In the genomic region with DNA sequence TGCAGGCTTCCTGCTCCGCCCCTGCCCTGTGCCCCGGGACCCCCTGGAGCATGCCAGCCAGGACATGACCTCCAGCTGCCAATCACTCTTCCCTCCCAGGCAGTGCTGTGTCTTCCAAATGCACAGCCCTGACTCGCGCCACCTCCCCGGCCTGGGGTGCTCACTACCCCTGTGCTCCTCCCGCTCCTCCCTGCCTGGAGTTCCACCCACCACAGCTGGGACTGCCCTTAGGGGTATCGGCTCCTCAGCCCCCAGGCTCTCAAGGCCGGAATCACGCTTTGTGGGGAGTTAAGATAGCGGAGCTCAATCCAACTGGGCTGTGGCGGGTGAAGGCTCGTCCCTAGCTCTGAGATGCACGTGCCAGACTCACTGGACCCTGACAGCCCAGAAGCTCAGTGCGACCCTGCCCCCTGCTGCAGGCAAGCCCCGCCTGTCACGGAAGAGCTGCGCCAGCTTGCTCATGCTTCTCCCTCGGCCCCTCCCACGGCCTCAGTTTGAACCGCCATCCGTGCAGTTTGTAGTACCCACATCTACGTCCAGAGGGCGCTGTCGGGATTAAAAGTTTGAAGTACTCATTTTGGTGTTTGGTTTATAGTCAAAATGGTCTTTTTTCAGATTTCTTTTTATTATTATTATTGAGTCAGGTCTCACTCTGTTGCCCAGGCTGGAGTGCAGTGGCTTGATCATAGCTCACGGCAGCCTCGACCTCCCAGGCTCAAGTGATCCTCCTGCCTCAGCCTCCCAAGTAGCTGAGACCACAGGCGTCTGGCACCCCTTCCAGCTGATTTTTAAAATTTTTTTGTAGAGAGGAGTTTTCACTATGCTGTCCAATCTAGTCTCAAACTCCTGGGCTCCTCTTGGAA, we compare ENCODE assay signal across 9 cellular contexts.
DNase-seq lines count a peak whose midpoint lies in the region; ATAC-seq, FAIRE-seq and TF ChIP-seq lines count a peak whose summit lies in the region.
"Had no signal": no experiment of that assay in that cellular context is flagged by ENCODE, and none has a peak within 500 bp of the region (broad histone marks: within the 10 kb centered on the region; RNA-seq: fewer than 3 reads in every experiment).

No MANE protein-coding gene starts in this region.

- H3K4me1 Mint-ChIP-seq in GM23338, result peaks cover 4% of the 10 kb centered on the region; the same call in 1 of the 3 replicates
- H3K4me1 Mint-ChIP-seq in astrocyte (ENCODE audit: low read depth, unreplicated experiment), result no peaks in the 10 kb centered on the region

- TF ChIP-seq CTCF in 22Rv1 (IDR thresholded peaks at IDR 0.05), result peak; percentile 85
- peak; percentile 68 to 76 for TF ChIP-seq CTCF in GM23338 (conservative IDR thresholded peaks at IDR 0.05; ENCODE audit: low read depth in 2 of 2)
- TF ChIP-seq CTCF in astrocyte (IDR thresholded peaks at IDR 0.05; ENCODE audit: insufficient read depth, low read depth, low read length), result peak; percentile 33
- peak; percentile 47 to 90 (median 80) for TF ChIP-seq CTCF in spleen (IDR thresholded peaks at IDR 0.05 in 8 of 11, conservative IDR thresholded peaks at IDR 0.05 in 3 of 11)

- H3K4me3 ChIP-seq in GM23338 (peak overlapping the region; percentile 50), astrocyte (ENCODE audit: insufficient read depth, low read depth, low read length) (no peak overlapping the region), spleen (peak overlapping the region in 3 of 8 donors; percentile 13 to 41 (median 18))

- H3K9me3 Mint-ChIP-seq in GM23338, result peaks cover 86% of the 10 kb centered on the region
- H3K9me3 Mint-ChIP-seq in astrocyte (ENCODE audit: unreplicated experiment), result peaks cover 8% of the 10 kb centered on the region

- H4K20me1 ChIP-seq in GM23338 (replicated peaks; ENCODE audit: insufficient read depth) (no peaks in the 10 kb centered on the region), astrocyte (ENCODE audit: insufficient read depth, low read length) (no peaks in the 10 kb centered on the region)

- ATAC-seq in GM23338, result peak; percentile 80
- ATAC-seq in GM19351 (IDR thresholded peaks at IDR 0.05; ENCODE audit: unreplicated experiment), result no peak
- no peak for ATAC-seq in GM19467 (IDR thresholded peaks at IDR 0.05; ENCODE audit: unreplicated experiment)

- H3K79me2 ChIP-seq in GM23338 (replicated peaks; ENCODE audit: insufficient read depth) (no peaks in the 10 kb centered on the region), astrocyte (ENCODE audit: insufficient read depth, low read length) (no peaks in the 10 kb centered on the region)

- H3K4me3 Mint-ChIP-seq in GM23338 (peak overlapping the region; percentile 48; the same call in 2 of the 3 replicates), astrocyte (ENCODE audit: unreplicated experiment) (no peak overlapping the region)

- no peaks in the 10 kb centered on the region for H3F3A ChIP-seq in GM23338 (replicated peaks; ENCODE audit: low read depth)

- peak; percentile 84 for DNase-seq in GM23338 (ENCODE audit: low spot score)
- peak; percentile 45 for DNase-seq in SK-N-DZ (ENCODE audit: low spot score)
- DNase-seq in astrocyte (ENCODE audit: low read depth), result no peak
- peak; percentile 85 for DNase-seq in iPS-NIHi11 (ENCODE audit: low spot score)
- no peak for DNase-seq in spleen

- H2AFZ ChIP-seq in GM23338, result peak overlapping the region; percentile 87; the same call in 1 of the 2 replicates
- no peak overlapping the region for H2AFZ ChIP-seq in astrocyte (ENCODE audit: low read depth, low read length)

- H3K9me3 ChIP-seq in astrocyte (ENCODE audit: insufficient read depth, low read depth, low read length), result no peaks in the 10 kb centered on the region
- H3K9me3 ChIP-seq in spleen, result no peaks in the 10 kb centered on the region

- H3K4me2 ChIP-seq in GM23338, result peak overlapping the region; percentile 75
- peak overlapping the region; percentile 22 for H3K4me2 ChIP-seq in astrocyte (ENCODE audit: low read length)

- H3K27ac ChIP-seq in 22Rv1 (no peak overlapping the region), GM23338 (ENCODE audit: low read depth) (no peak overlapping the region), astrocyte (ENCODE audit: low read depth, low read length) (no peak overlapping the region), spleen (no peak overlapping the region)

- FAIRE-seq in astrocyte (lab: Jason Lieb, UNC), result no peak
- FAIRE-seq: GM18507 had no signal

- H3K36me3 ChIP-seq in GM23338 (ENCODE audit: insufficient read depth) (no peaks in the 10 kb centered on the region), astrocyte (ENCODE audit: insufficient read depth, low read length) (no peaks in the 10 kb centered on the region), spleen (no peaks in the 10 kb centered on the region)

- H3K9me2 ChIP-seq in GM23338 (ENCODE audit: insufficient read depth), result no peaks in the 10 kb centered on the region

- H3K27me3 Mint-ChIP-seq in GM23338 (ENCODE audit: insufficient read depth, low read depth, poor library complexity) (peaks cover 7% of the 10 kb centered on the region), astrocyte (ENCODE audit: low read depth, unreplicated experiment) (peaks cover 32% of the 10 kb centered on the region)

- 13 to 18% (median 15%) methylated on average over 25 to 27 of the region's 27 CpGs for WGBS in spleen, 5 donors

- peaks cover 9% of the 10 kb centered on the region; the same call in 2 of the 3 replicates for H3K36me3 Mint-ChIP-seq in GM23338 (ENCODE audit: low read depth)
- no peaks in the 10 kb centered on the region for H3K36me3 Mint-ChIP-seq in astrocyte (ENCODE audit: low read depth, unreplicated experiment)

- TF ChIP-seq POLR2A in spleen (IDR thresholded peaks at IDR 0.05), result no peak

- no peak overlapping the region for H3K9ac ChIP-seq in astrocyte (ENCODE audit: low read length)

- no peaks in the 10 kb centered on the region for H3K27me3 ChIP-seq in GM23338 (ENCODE audit: insufficient read depth)
- H3K27me3 ChIP-seq in astrocyte (ENCODE audit: insufficient read depth, low read length), result no peaks in the 10 kb centered on the region
- H3K27me3 ChIP-seq in spleen (replicated peaks in 1 of 7), result peaks cover 0 to 55% (median 8%) of the 10 kb centered on the region in 7 donors

- intact Hi-C loops in spleen (cut with DNase I; ENCODE audit: low total_unique reads), result loop anchor here (10.0 kb wide), 1 partner anchor 331 kb away; no protein-coding TSS in a partner anchor

- H3K27ac Mint-ChIP-seq in GM23338, result no peak overlapping the region
- no peak overlapping the region for H3K27ac Mint-ChIP-seq in astrocyte (ENCODE audit: unreplicated experiment)

- H3K4me1 ChIP-seq in GM23338 (ENCODE audit: insufficient read depth), result no peaks in the 10 kb centered on the region
- H3K4me1 ChIP-seq in astrocyte (ENCODE audit: insufficient read depth, low read length), result no peaks in the 10 kb centered on the region
- H3K4me1 ChIP-seq in spleen, result peaks cover 0 to 12% (median 9%) of the 10 kb centered on the region in 6 donors

TF ChIP-seq in GM23338, 12 proteins besides CTCF, POLR2A, EP300 and RAD21:
- no peak for TF ChIP-seq EZH2 (IDR thresholded peaks at IDR 0.05; ENCODE audit: low read depth, unreplicated experiment)
- no peak for TF ChIP-seq STAT1 (IDR thresholded peaks at IDR 0.05; ENCODE audit: unreplicated experiment)
- no peak for TF ChIP-seq NANOG (IDR thresholded peaks at IDR 0.05; ENCODE audit: borderline replicate concordance)
- no peak for TF ChIP-seq CREB1 (CRISPR knock-in tag; IDR thresholded peaks at IDR 0.05; ENCODE audit: low read depth)

Comparison
In these comparisons a context has a peak if more than half of its experiments do, and no peak if none do; other contexts are left out.
1. CTCF ChIP-seq: peak in every context shown above with its lines; median percentile 85 in 22Rv1; 80 in spleen; 72 in GM23338; 33 in astrocyte.
2. DNase-seq: peak in GM23338 (single experiment), SK-N-DZ (single experiment) and iPS-NIHi11 (single experiment); none in astrocyte (single experiment) and spleen (single experiment).